ENCODE assay signal across 26 cellular contexts in genomic region chr14:98270201-98270600, GRCh38.
"Had no signal": no experiment of that assay in that cellular context is flagged by ENCODE, and none has a peak within 500 bp of the region (broad histone marks: within the 10 kb centered on the region; RNA-seq: fewer than 3 reads in every experiment).

No MANE protein-coding gene starts in this region.

- H3K36me3 ChIP-seq: brain microvascular endothelial cell, MG63, SJCRH30, WERI-Rb-1 had no signal

- H3K4me1 ChIP-seq: SJCRH30 had no signal

- H3K9ac ChIP-seq: SK-N-SH had no signal

- H3K9me3 ChIP-seq: MG63, SJCRH30, SK-N-SH had no signal

- H3K27me3 Mint-ChIP-seq: activated CD4-positive, alpha-beta T cell treated with anti-CD3 and anti-CD28 coated beads for 36 hours; activated CD8-positive, alpha-beta T cell treated with anti-CD3 and anti-CD28 coated beads for 36 hours had no signal

- H3K27ac Mint-ChIP-seq: activated CD4-positive, alpha-beta T cell treated with anti-CD3 and anti-CD28 coated beads for 36 hours; activated CD8-positive, alpha-beta T cell treated with anti-CD3 and anti-CD28 coated beads for 36 hours; activated T-cell treated with anti-CD3 and anti-CD28 coated beads, Interleukin-2, amount 50 U/mL, for 72 hours; activated T-helper 2 cell treated with anti-CD3 and anti-CD28 coated beads, Interferon-gamma antibody, Interleukin-2, Interleukin-4, amounts not matched to agents 10 μg/mL and 5 μg/mL and 100 μg/mL, durations not matched to agents 14 hours and 24 hours and 36 hours; IgD-negative memory B cell had no signal

- H3K27ac ChIP-seq: brain microvascular endothelial cell, SJCRH30, WERI-Rb-1 had no signal

- DNase-seq: activated CD4-positive, alpha-beta T cell treated with anti-CD3 and anti-CD28 coated beads for 36 hours; activated CD8-positive, alpha-beta memory T cell treated with anti-CD3 and anti-CD28 coated beads, Interleukin-2, amount 50 U/mL, for 4 hours; activated CD8-positive, alpha-beta T cell treated with anti-CD3 and anti-CD28 coated beads for 36 hours; activated gamma-delta T cell treated with Interleukin-2 at 50 U/mL for 16 hours; activated naive CD4-positive, alpha-beta T cell treated with anti-CD3 and anti-CD28 coated beads, Interleukin-2, amount 50 U/mL, for 16 hours; activated T-cell treated with anti-CD3 and anti-CD28 coated beads, Interleukin-2, amount 50 U/mL, for 72 hours; aorta; brain microvascular endothelial cell; KG1; MG63; MV-4-11; NCI-H1092 treated with DMSO at 0.1 percent for 48 hours; NCI-H1417 treated with DMSO at 0.1 percent for 48 hours; NCI-H1694; NCI-H2029 treated with DMSO at 0.1 percent for 48 hours; NCI-H345; NCI-H510A; NCI-H526 treated with DMSO at 0.1 percent for 48 hours; NCI-H82; Right ventricle myocardium superior; SJCRH30; SK-N-SH; T-helper 1 cell; WERI-Rb-1 had no signal

- H3K4me2 ChIP-seq: SK-N-SH had no signal

- H3K27me3 ChIP-seq: brain microvascular endothelial cell, MG63, SJCRH30 had no signal

- H3K4me3 ChIP-seq: MG63, SJCRH30 had no signal

- H3K4me3 Mint-ChIP-seq: activated CD4-positive, alpha-beta T cell treated with anti-CD3 and anti-CD28 coated beads for 36 hours; activated CD8-positive, alpha-beta T cell treated with anti-CD3 and anti-CD28 coated beads for 36 hours; activated T-cell treated with anti-CD3 and anti-CD28 coated beads, Interleukin-2, amount 50 U/mL, for 72 hours; IgD-negative memory B cell had no signal

- H3K36me3 Mint-ChIP-seq: IgD-negative memory B cell had no signal
